16 cellular contexts compared by ENCODE assay signal in the genomic region with DNA sequence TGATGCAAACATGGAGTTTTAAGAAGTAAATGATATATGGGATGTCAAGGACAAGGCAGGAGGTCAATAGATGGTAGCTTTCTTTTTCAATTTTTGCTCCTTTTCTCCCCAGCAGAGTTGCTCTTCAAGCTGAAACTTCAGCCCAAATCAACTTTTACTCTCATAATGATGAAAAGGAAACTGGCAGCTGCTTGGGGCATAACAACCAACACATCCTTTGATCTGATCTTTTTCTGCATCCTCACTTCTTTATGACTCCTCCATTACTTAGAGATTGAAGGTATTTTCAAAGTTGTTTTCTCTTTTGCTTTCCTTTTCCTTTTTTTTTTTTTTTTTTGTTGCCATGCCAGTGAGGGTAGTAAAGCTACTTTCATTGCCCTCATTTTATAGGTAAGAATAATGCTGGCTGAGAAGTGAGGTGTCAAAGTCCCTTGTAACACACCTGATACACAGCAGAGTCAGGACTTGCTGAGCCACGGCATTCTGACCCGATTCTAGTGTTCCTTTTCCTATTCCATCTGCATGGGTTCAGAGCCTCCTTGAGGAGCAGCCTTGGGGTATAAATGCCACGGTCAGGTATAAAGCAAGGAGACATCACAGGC. TPM values are rescaled to one million over a fixed set of nuclear protein-coding genes. Genes with fewer than 3 reads are reported as not detected.
A peak's percentile ranks its signal among the peaks of the same experiment; 100 is the strongest.
DNase-seq lines count a peak whose midpoint lies in the region; ATAC-seq and TF ChIP-seq lines count a peak whose summit lies in the region.
"Had no signal": no experiment of that assay in that cellular context is flagged by ENCODE, and none has a peak within 500 bp of the region (broad histone marks: within the 10 kb centered on the region; RNA-seq: fewer than 3 reads in every experiment).

No MANE protein-coding gene starts in this region.

- peaks cover 5% of the 10 kb centered on the region for H3K36me3 Mint-ChIP-seq in activated CD4-positive, alpha-beta T cell treated with anti-CD3 and anti-CD28 coated beads, Interleukin-2, amount 10 ng/mL, durations not matched to agents 7 days and 5 days (ENCODE audit: low read depth)
- H3K36me3 Mint-ChIP-seq in naive thymus-derived CD8-positive, alpha-beta T cell: peaks cover 0 to 3% (median 0%) of the 10 kb centered on the region in 3 donors
- H3K36me3 Mint-ChIP-seq in osteocyte (ENCODE audit: unreplicated experiment): no peaks in the 10 kb centered on the region

- H3K27ac Mint-ChIP-seq in activated CD4-positive, alpha-beta T cell treated with anti-CD3 and anti-CD28 coated beads, Interleukin-2, amount 10 ng/mL, durations not matched to agents 7 days and 5 days: peak overlapping the region; percentile 78
- peak overlapping the region in 8 of 10 donors; percentile 3 to 53 (median 49) for H3K27ac Mint-ChIP-seq in naive thymus-derived CD8-positive, alpha-beta T cell
- no peak overlapping the region for H3K27ac Mint-ChIP-seq in osteocyte (ENCODE audit: unreplicated experiment)
- H3K27ac Mint-ChIP-seq: dendritic cell treated with granulocyte-macrophage colony-stimulating factor and Interleukin-4, amounts not matched to agents 40 ng/mL and 50 ng/mL, for 4 days had no signal

- no peak overlapping the region for H3K4me3 Mint-ChIP-seq in activated CD4-positive, alpha-beta T cell treated with anti-CD3 and anti-CD28 coated beads, Interleukin-2, amount 10 ng/mL, durations not matched to agents 7 days and 5 days
- H3K4me3 Mint-ChIP-seq in naive thymus-derived CD8-positive, alpha-beta T cell: no peak overlapping the region
- H3K4me3 Mint-ChIP-seq in osteocyte (ENCODE audit: unreplicated experiment): no peak overlapping the region
- H3K4me3 Mint-ChIP-seq: dendritic cell treated with granulocyte-macrophage colony-stimulating factor and Interleukin-4, amounts not matched to agents 40 ng/mL and 50 ng/mL, for 4 days had no signal

- CTCF ChIA-PET in activated CD4-positive, alpha-beta T cell treated with anti-CD3 and anti-CD28 coated beads, Interleukin-2, amount 10 ng/mL, durations not matched to agents 7 days and 5 days (lab: Charles Lee): interaction anchor here (0.8 to 2.5 kb wide), 4 partner anchors 10 to 291 kb away, joined by 3 to 9 read pairs (median 4); no protein-coding TSS in a partner anchor

- ATAC-seq in GM21723 (IDR thresholded peaks at IDR 0.05; ENCODE audit: unreplicated experiment) (peak; percentile 68), HG03432 (IDR thresholded peaks at IDR 0.05; ENCODE audit: unreplicated experiment) (peak; percentile 72)
- peak; percentile 33 to 67 for ATAC-seq in naive thymus-derived CD8-positive, alpha-beta T cell
- ATAC-seq: gastroesophageal sphincter, left lung, pancreas had no signal

- H3K27me3 Mint-ChIP-seq in activated CD4-positive, alpha-beta T cell treated with anti-CD3 and anti-CD28 coated beads, Interleukin-2, amount 10 ng/mL, durations not matched to agents 7 days and 5 days: no peaks in the 10 kb centered on the region
- peaks cover 0 to 2% (median 0%) of the 10 kb centered on the region in 5 donors for H3K27me3 Mint-ChIP-seq in naive thymus-derived CD8-positive, alpha-beta T cell
- peaks cover 9% of the 10 kb centered on the region for H3K27me3 Mint-ChIP-seq in osteocyte (ENCODE audit: unreplicated experiment)
- H3K27me3 Mint-ChIP-seq: dendritic cell treated with granulocyte-macrophage colony-stimulating factor and Interleukin-4, amounts not matched to agents 40 ng/mL and 50 ng/mL, for 4 days had no signal

- peaks cover 44% of the 10 kb centered on the region for H3K4me1 Mint-ChIP-seq in activated CD4-positive, alpha-beta T cell treated with anti-CD3 and anti-CD28 coated beads, Interleukin-2, amount 10 ng/mL, durations not matched to agents 7 days and 5 days
- H3K4me1 Mint-ChIP-seq in naive thymus-derived CD8-positive, alpha-beta T cell: peaks cover 3 to 17% (median 11%) of the 10 kb centered on the region in 4 donors
- H3K4me1 Mint-ChIP-seq in osteocyte (ENCODE audit: unreplicated experiment): no peaks in the 10 kb centered on the region

- H3K9me3 Mint-ChIP-seq in activated CD4-positive, alpha-beta T cell treated with anti-CD3 and anti-CD28 coated beads, Interleukin-2, amount 10 ng/mL, durations not matched to agents 7 days and 5 days: peaks cover 6% of the 10 kb centered on the region
- H3K9me3 Mint-ChIP-seq in naive thymus-derived CD8-positive, alpha-beta T cell: no peaks in the 10 kb centered on the region
- no peaks in the 10 kb centered on the region for H3K9me3 Mint-ChIP-seq in osteocyte (ENCODE audit: unreplicated experiment)
- H3K9me3 Mint-ChIP-seq: dendritic cell treated with granulocyte-macrophage colony-stimulating factor and Interleukin-4, amounts not matched to agents 40 ng/mL and 50 ng/mL, for 4 days had no signal

- POLR2A ChIA-PET in activated CD4-positive, alpha-beta T cell treated with anti-CD3 and anti-CD28 coated beads, Interleukin-2, amount 10 ng/mL, durations not matched to agents 7 days and 5 days (lab: Charles Lee): interaction anchor here (0.5 kb wide), 1 partner anchor 1653 kb away, joined by 3 read pairs; no protein-coding TSS in a partner anchor
- POLR2A ChIA-PET in naive thymus-derived CD8-positive, alpha-beta T cell (lab: Charles Lee): no interaction called here

- no peak for TF ChIP-seq CTCF in osteocyte (IDR thresholded peaks at IDR 0.05)

- DNase-seq in activated CD4-positive, alpha-beta T cell treated with anti-CD3 and anti-CD28 coated beads, Interleukin-2, amount 10 ng/mL, durations not matched to agents 7 days and 5 days: peak; percentile 22
- DNase-seq in activated CD4-positive, alpha-beta T cell treated with anti-CD3 and anti-CD28 coated beads for 48 hours: no peak
- peak in 2 of 10 donors; percentile 19 to 37 for DNase-seq in naive thymus-derived CD8-positive, alpha-beta T cell
- DNase-seq in osteocyte (ENCODE audit: extremely low spot score, unreplicated experiment) (no peak), hepatic stellate cell (ENCODE audit: low spot score) (no peak), NCI-H345 (lab: John Stamatoyannopoulos, UW) (no peak)
- DNase-seq: DMS79 treated with DMSO at 0.1 percent for 48 hours; left lung; NCI-H1048; pancreas; stimulated activated CD4-positive, alpha-beta T cell treated with anti-CD3 and anti-CD28 coated beads, Interleukin-2, amount 100 ng/mL, for 24 hours; substantia nigra had no signal

RNA-seq across cellular contexts. Expression of gene SLC2A9, which starts 26.9 kb away (rescaled TPM):
- 1 to 10 TPM; 1.5 to 2.0 TPM for total RNA-seq in activated CD4-positive, alpha-beta T cell treated with anti-CD3 and anti-CD28 coated beads, Interleukin-2, amount 10 ng/mL, durations not matched to agents 7 days and 5 days
- 1 to 10 TPM; 3.0 to 3.4 TPM for total RNA-seq in naive thymus-derived CD8-positive, alpha-beta T cell
- polyA plus RNA-seq in naive thymus-derived CD8-positive, alpha-beta T cell: under 1 TPM in 2 of 3 donors, not detected in 1; 0.37 to 0.92 TPM
- 0.31 and 0.43 TPM in 2 replicates for total RNA-seq in osteocyte
